Comparison of ENCODE assay signal across 24 cellular contexts in the genomic region with DNA sequence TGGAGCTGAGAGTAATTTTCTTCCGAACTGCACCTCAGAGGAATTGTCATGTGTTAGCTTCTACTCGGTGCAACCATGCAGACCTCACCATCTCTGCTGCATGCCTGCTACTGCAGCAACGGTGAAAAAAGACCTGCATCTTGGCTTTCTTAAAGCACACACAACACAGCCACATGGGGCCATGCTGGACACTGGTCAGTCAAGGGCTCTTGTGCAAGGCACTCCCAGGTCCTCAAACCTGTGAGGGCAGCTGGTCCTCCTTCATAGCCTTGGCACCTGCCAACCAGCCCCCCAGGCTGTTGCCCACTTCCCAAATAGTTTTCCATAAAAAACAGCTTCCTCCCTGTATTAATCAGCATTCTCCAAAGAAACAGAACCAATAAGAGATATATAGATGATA.
A peak's percentile ranks its signal among the peaks of the same experiment; 100 is the strongest.
DNase-seq lines count a peak whose midpoint lies in the region; FAIRE-seq and TF ChIP-seq lines count a peak whose summit lies in the region.
"Had no signal": no experiment of that assay in that cellular context is flagged by ENCODE, and none has a peak within 500 bp of the region (broad histone marks: within the 10 kb centered on the region; RNA-seq: fewer than 3 reads in every experiment).

No MANE protein-coding gene starts in this region.

- no peak overlapping the region for H3K4ac ChIP-seq in neuronal stem cell (ENCODE audit: low read length)

- H2AFZ ChIP-seq in neuronal stem cell (ENCODE audit: low read length), result no peak overlapping the region
- H2AFZ ChIP-seq: GM23248 had no signal

- no peak overlapping the region for H2BK15ac ChIP-seq in neuronal stem cell (ENCODE audit: low read length)

- no peak overlapping the region for H2BK12ac ChIP-seq in neuronal stem cell (ENCODE audit: low read length)

- no peak overlapping the region for H3K9ac ChIP-seq in neuronal stem cell (ENCODE audit: low read depth, low read length, poor library complexity)
- H3K9ac ChIP-seq: BLaER1 treated with 17β-estradiol and CSF1 and Interleukin-3, amounts not matched to agents 10 nM and 100 nM; GM23248 had no signal

- no peak for TF ChIP-seq POLR2A in spleen (IDR thresholded peaks at IDR 0.05)

- peak; percentile 28 for FAIRE-seq in bronchial epithelial cell (lab: Jason Lieb, UNC)
- FAIRE-seq: A549, D721Med, GM12878, GM19239, H1 had no signal

- H3K4me1 ChIP-seq in neuronal stem cell (ENCODE audit: control insufficient read depth in 2 of 2, insufficient read depth in 1 of 2, low read depth in 1 of 2, low read length in 2 of 2) (peaks cover 0 to 5% of the 10 kb centered on the region in 2 donors), spleen (no peaks in the 10 kb centered on the region)
- H3K4me1 ChIP-seq: A549; BE2C; BLaER1 treated with 17β-estradiol and CSF1 and Interleukin-3, amounts not matched to agents 10 nM and 100 nM had no signal

- H3K27ac ChIP-seq in neuronal stem cell (replicated peaks; ENCODE audit: low read length) (no peak overlapping the region), spleen (no peak overlapping the region)
- H3K27ac ChIP-seq: A549; BLaER1 treated with 17β-estradiol and CSF1 and Interleukin-3, amounts not matched to agents 10 nM and 100 nM; GM23248 had no signal

- H3K9me3 ChIP-seq in neuronal stem cell (replicated peaks in 1 of 2; ENCODE audit: control insufficient read depth in 2 of 2, insufficient read depth in 1 of 2, low read depth in 1 of 2, low read length in 2 of 2) (no peaks in the 10 kb centered on the region), spleen (no peaks in the 10 kb centered on the region)
- H3K9me3 ChIP-seq: A549; BE2C; BLaER1 treated with 17β-estradiol and CSF1 and Interleukin-3, amounts not matched to agents 10 nM and 100 nM had no signal

- H3K14ac ChIP-seq in neuronal stem cell (ENCODE audit: low read length), result peak overlapping the region; percentile 31

- H3K18ac ChIP-seq in neuronal stem cell (ENCODE audit: low read length), result peak overlapping the region; percentile 13

- no CpG with 5 or more reads among the region's 3 CpGs for WGBS in neuronal stem cell (ENCODE audit: extremely low coverage in 2 of 2, insufficient read length in 2 of 2, insufficient replicate concordance in 1 of 2), 2 donors
- 82 to 92% (median 89%) methylated on average over 2 to 3 of the region's 3 CpGs for WGBS in spleen, 5 donors

- no peak overlapping the region for H3K4me2 ChIP-seq in neuronal stem cell (ENCODE audit: insufficient read depth, low read length, poor library complexity, severe bottlenecking)
- H3K4me2 ChIP-seq: A549; BLaER1 treated with 17β-estradiol and CSF1 and Interleukin-3, amounts not matched to agents 10 nM and 100 nM had no signal

- intact Hi-C loops in spleen (cut with DNase I; ENCODE audit: low total_unique reads), result no loop called here

- H3K79me1 ChIP-seq in neuronal stem cell (ENCODE audit: low read depth, low read length), result no peaks in the 10 kb centered on the region

- H2BK120ac ChIP-seq in neuronal stem cell (ENCODE audit: low read depth, low read length), result no peak overlapping the region

- no peak overlapping the region for H2BK5ac ChIP-seq in neuronal stem cell (ENCODE audit: low read length)

- DNase-seq in activated effector memory CD4-positive, alpha-beta T cell treated with anti-CD3 and anti-CD28 coated beads, Interleukin-2, amount 50 U/mL, for 16 hours, result peak; percentile 19
- DNase-seq in activated effector memory CD4-positive, alpha-beta T cell treated with Interleukin-2 at 50 U/mL for 16 hours, result no peak
- DNase-seq in bronchial epithelial cell (ENCODE audit: low read depth) (no peak), neuronal stem cell (ENCODE audit: low spot score) (no peak), spleen (peak; percentile 22), mucosa of gallbladder (ENCODE audit: low spot score) (no peak), NOMO-1 treated with DMSO at 0.1 percent for 48 hours (lab: John Stamatoyannopoulos, UW; ENCODE audit: unreplicated experiment) (no peak)
- DNase-seq: 8988T; ACHN; AML-193; BE2C; CD8-positive, alpha-beta memory T cell; DMS 273 treated with DMSO at 0.1 percent for 48 hours; DMS79; EL; GDM1; GM23248; H7 had no signal

- peak overlapping the region; percentile 32 for H2AK5ac ChIP-seq in neuronal stem cell (ENCODE audit: low read depth, low read length)

- TF ChIP-seq CTCF in bronchial epithelial cell (IDR thresholded peaks at IDR 0.05; ENCODE audit: insufficient read depth, low read length, severe bottlenecking) (no peak), spleen (IDR thresholded peaks at IDR 0.05 in 8 of 11, conservative IDR thresholded peaks at IDR 0.05 in 3 of 11) (no peak)

- no peak overlapping the region for H4K8ac ChIP-seq in neuronal stem cell (ENCODE audit: low read depth, low read length)

- H3K36me3 ChIP-seq in bronchial epithelial cell (ENCODE audit: control insufficient read depth, insufficient read depth, low read length) (no peaks in the 10 kb centered on the region), neuronal stem cell (replicated peaks in 1 of 2; ENCODE audit: control insufficient read depth in 2 of 2, insufficient read depth in 2 of 2, low read length in 2 of 2) (no peaks in the 10 kb centered on the region), spleen (no peaks in the 10 kb centered on the region)
- H3K36me3 ChIP-seq: BE2C; BLaER1 treated with 17β-estradiol and CSF1 and Interleukin-3, amounts not matched to agents 10 nM and 100 nM had no signal

- H3K23ac ChIP-seq in neuronal stem cell (ENCODE audit: low read depth, low read length, poor library complexity), result no peak overlapping the region

- no peaks in the 10 kb centered on the region for H3K27me3 ChIP-seq in bronchial epithelial cell (ENCODE audit: control insufficient read depth, insufficient read depth, low read length)
- peaks cover 0 to 5% (median 0%) of the 10 kb centered on the region in 3 experiments for H3K27me3 ChIP-seq in neuronal stem cell (ENCODE audit: control insufficient read depth in 3 of 3, insufficient read depth in 3 of 3, low read depth in 1 of 3, low read length in 3 of 3)
- peaks cover 0 to 29% (median 0%) of the 10 kb centered on the region in 7 donors for H3K27me3 ChIP-seq in spleen (replicated peaks in 1 of 7)
- H3K27me3 ChIP-seq: BE2C; BLaER1 treated with 17β-estradiol and CSF1 and Interleukin-3, amounts not matched to agents 10 nM and 100 nM had no signal

- no peak overlapping the region for H4K91ac ChIP-seq in neuronal stem cell (ENCODE audit: low read depth, low read length, poor library complexity)

- H3K4me3 ChIP-seq in bronchial epithelial cell (ENCODE audit: low read depth, low read length) (no peak overlapping the region), neuronal stem cell (ENCODE audit: low read length in 2 of 2) (no peak overlapping the region), spleen (no peak overlapping the region)
- H3K4me3 ChIP-seq: A549; BLaER1 treated with 17β-estradiol and CSF1 and Interleukin-3, amounts not matched to agents 10 nM and 100 nM; GM12878; GM23248 had no signal

Comparison
In these comparisons a context has a peak if more than half of its experiments do, and no peak if none do; other contexts are left out.
1. DNase-seq: peak in activated effector memory CD4-positive, alpha-beta T cell treated with anti-CD3 and anti-CD28 coated beads, Interleukin-2, amount 50 U/mL, for 16 hours (single experiment) and spleen (single experiment); none in activated effector memory CD4-positive, alpha-beta T cell treated with Interleukin-2 at 50 U/mL for 16 hours (single experiment), bronchial epithelial cell (single experiment), neuronal stem cell (single experiment), mucosa of gallbladder (single experiment) and NOMO-1 treated with DMSO at 0.1 percent for 48 hours (single experiment).